ENCODE assay signal across 1 cellular context in genomic region chr12:5580911-5581488, GRCh38.
TF ChIP-seq lines count a peak whose summit lies in the region.

No MANE protein-coding gene starts in this region.

TF ChIP-seq in IMR-90, 13 proteins besides CTCF, POLR2A, EP300 and RAD21 (continued from another document):
- TF ChIP-seq ELK1 (IDR thresholded peaks at IDR 0.05; ENCODE audit: borderline replicate concordance, low read depth, low read length), result no peak
- TF ChIP-seq CHD1 (IDR thresholded peaks at IDR 0.05; ENCODE audit: low read depth, low read length), result no peak
